ENCODE assay signal across 13 cellular contexts in the genomic region with DNA sequence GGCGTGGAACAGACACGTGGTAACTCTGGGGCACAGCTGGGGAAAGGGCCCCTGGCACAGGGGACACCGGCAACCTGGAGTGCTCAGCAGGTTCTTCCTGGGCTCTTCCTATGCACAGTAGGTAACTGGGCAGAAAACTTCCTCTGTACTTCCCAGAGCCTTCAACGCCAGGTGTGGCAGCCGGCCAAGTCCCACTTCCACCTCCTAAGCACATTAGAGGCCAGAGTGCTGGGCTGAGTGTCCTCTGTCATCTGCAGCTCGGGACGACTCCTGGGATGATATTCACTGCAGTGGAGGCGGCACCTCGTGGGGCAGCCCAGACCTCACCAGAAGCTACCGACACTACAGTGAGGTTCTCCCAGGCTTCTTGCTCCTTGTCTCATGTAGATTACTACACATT.
"Had no signal": no experiment of that assay in that cellular context is flagged by ENCODE, and none has a peak within 500 bp of the region (broad histone marks: within the 10 kb centered on the region; RNA-seq: fewer than 3 reads in every experiment).

No MANE protein-coding gene starts in this region.

- H3K9me3 Mint-ChIP-seq: activated B cell treated with CpG ODN at 0.5 μM for 24 hours; effector memory CD8-positive, alpha-beta T cell; neural progenitor cell; T-helper 1 cell treated with Interleukin-12 subunit alpha and Interleukin-12 subunit beta and Interleukin-4 antibody, amounts not matched to agents 30 μg/mL and 1 μg/mL, for 36 hours had no signal

- H3K9me3 ChIP-seq: pancreas, transverse colon had no signal

- DNase-seq: activated B cell treated with CpG ODN at 0.5 μM for 24 hours; activated CD4-positive, alpha-beta T cell treated with anti-CD3 and anti-CD28 coated beads, Interleukin-2, amount 50 U/mL, for 1 hour; activated gamma-delta T cell treated with Interleukin-2 at 50 U/mL for 16 hours; effector memory CD8-positive, alpha-beta T cell; erythroblast; hypothalamus; pancreas; stimulated activated CD4-positive, alpha-beta T cell treated with anti-CD3 and anti-CD28 coated beads, Interleukin-4, amount 100 ng/mL, for 4 hours; transverse colon had no signal

- H3K27me3 Mint-ChIP-seq: activated B cell treated with CpG ODN at 0.5 μM for 24 hours; effector memory CD8-positive, alpha-beta T cell had no signal

- H3K4me1 ChIP-seq: neural progenitor cell, pancreas, transverse colon had no signal

- H3K27ac ChIP-seq: cardiac muscle cell, neural progenitor cell, pancreas, skin epidermis, transverse colon had no signal

- H3K27ac Mint-ChIP-seq: activated B cell treated with CpG ODN at 0.5 μM for 24 hours; neural progenitor cell; T-helper 1 cell treated with Interleukin-12 subunit alpha and Interleukin-12 subunit beta and Interleukin-4 antibody, amounts not matched to agents 30 μg/mL and 1 μg/mL, for 36 hours had no signal

- H3K4me3 ChIP-seq: cardiac muscle cell, neural progenitor cell, pancreas, skin epidermis, transverse colon had no signal

- H3K4me1 Mint-ChIP-seq: neural progenitor cell had no signal

- ATAC-seq: effector memory CD8-positive, alpha-beta T cell had no signal

- H3K4me3 Mint-ChIP-seq: activated B cell treated with CpG ODN at 0.5 μM for 24 hours; effector memory CD8-positive, alpha-beta T cell; neural progenitor cell; T-helper 1 cell treated with Interleukin-12 subunit alpha and Interleukin-12 subunit beta and Interleukin-4 antibody, amounts not matched to agents 30 μg/mL and 1 μg/mL, for 36 hours had no signal

- H3K27me3 ChIP-seq: cardiac muscle cell, neural progenitor cell, pancreas, transverse colon had no signal
